Comparison of ENCODE assay signal across 9 cellular contexts in genomic region chr16:88468289-88469129, GRCh38. TPM values are rescaled to one million over a fixed set of nuclear protein-coding genes. Genes with fewer than 3 reads are reported as not detected.
DNase-seq lines count a peak whose midpoint lies in the region; ATAC-seq and TF ChIP-seq lines count a peak whose summit lies in the region.
"Had no signal": no experiment of that assay in that cellular context is flagged by ENCODE, and none has a peak within 500 bp of the region (broad histone marks: within the 10 kb centered on the region; RNA-seq: fewer than 3 reads in every experiment).

No MANE protein-coding gene starts in this region.

- no peak overlapping the region for H3K27ac ChIP-seq in sigmoid colon

- POLR2A ChIA-PET in naive thymus-derived CD8-positive, alpha-beta T cell (lab: Charles Lee), result no interaction called here

- no peak overlapping the region for H3K4me3 ChIP-seq in sigmoid colon

- H3K27ac Mint-ChIP-seq in naive thymus-derived CD8-positive, alpha-beta T cell, result peak overlapping the region in 8 of 10 donors; percentile 31 to 98 (median 93)

- no peaks in the 10 kb centered on the region for H3K4me1 ChIP-seq in sigmoid colon

- no peaks in the 10 kb centered on the region for H3K36me3 ChIP-seq in sigmoid colon

- no peaks in the 10 kb centered on the region for H3K27me3 Mint-ChIP-seq in naive thymus-derived CD8-positive, alpha-beta T cell
- H3K27me3 Mint-ChIP-seq: activated naive CD4-positive, alpha-beta T cell treated with anti-CD3 and anti-CD28 coated beads, Interleukin-2, amount 50 U/mL, for 24 hours had no signal

- peak overlapping the region in 3 of 10 donors; percentile 6 to 51 (median 26) for H3K4me3 Mint-ChIP-seq in naive thymus-derived CD8-positive, alpha-beta T cell

- no peak for TF ChIP-seq CTCF in sigmoid colon (IDR thresholded peaks at IDR 0.05)

- H3K9me3 Mint-ChIP-seq in naive thymus-derived CD8-positive, alpha-beta T cell, result no peaks in the 10 kb centered on the region
- H3K9me3 Mint-ChIP-seq: activated naive CD4-positive, alpha-beta T cell treated with anti-CD3 and anti-CD28 coated beads, Interleukin-2, amount 50 U/mL, for 24 hours had no signal

- no peak for TF ChIP-seq POLR2A in sigmoid colon (IDR thresholded peaks at IDR 0.05)

- no peaks in the 10 kb centered on the region for H3K9me3 ChIP-seq in sigmoid colon

- no peaks in the 10 kb centered on the region for H3K36me3 Mint-ChIP-seq in naive thymus-derived CD8-positive, alpha-beta T cell
- H3K36me3 Mint-ChIP-seq: activated naive CD4-positive, alpha-beta T cell treated with anti-CD3 and anti-CD28 coated beads, Interleukin-2, amount 50 U/mL, for 24 hours had no signal

- H3K27me3 ChIP-seq in sigmoid colon, result peaks cover 0 to 22% (median 0%) of the 10 kb centered on the region in 3 donors

- intact Hi-C loops in sigmoid colon (cut with DNase I), result no loop called here

- 73 to 76% methylated on average over 18 of the region's 18 CpGs for WGBS in sigmoid colon, 2 donors

- no peak for ATAC-seq in naive thymus-derived CD8-positive, alpha-beta T cell
- no peak for ATAC-seq in HG03025 (IDR thresholded peaks at IDR 0.05; ENCODE audit: low FRiP score, unreplicated experiment)
- no peak for ATAC-seq in HG02885 (IDR thresholded peaks at IDR 0.05; ENCODE audit: poor library complexity, unreplicated experiment)
- no peak for ATAC-seq in HG03442 (IDR thresholded peaks at IDR 0.05; ENCODE audit: unreplicated experiment)

- H3K4me1 Mint-ChIP-seq in naive thymus-derived CD8-positive, alpha-beta T cell, result peaks cover 21 to 75% (median 63%) of the 10 kb centered on the region in 4 donors

- TF ChIP-seq EP300 in sigmoid colon (IDR thresholded peaks at IDR 0.05), result no peak

- DNase-seq in EL (peak; percentile 17), LHCN-M2 (ENCODE audit: low read depth) (peak; percentile 51), amniotic epithelial cell (ENCODE audit: low read depth) (peak; percentile 52), sigmoid colon (no peak)
- no peak for DNase-seq in naive thymus-derived CD8-positive, alpha-beta T cell

RNA-seq across cellular contexts. Expression of gene ZFPM1, which starts 15.4 kb away (rescaled TPM):
- total RNA-seq in LHCN-M2 (2014; rRNA removed) (1.1 and 2.2 TPM in 2 replicates), sigmoid colon (1 to 10 TPM in 1 of 4 donors, under 1 TPM in 3; 0.27 to 2.5 (median 0.51) TPM)
- polyA plus RNA-seq in LHCN-M2 (2012), result 2.8 TPM
- total RNA-seq in naive thymus-derived CD8-positive, alpha-beta T cell, result 10 to 100 TPM; 10.6 to 10.8 TPM
- under 1 TPM; 0.23 to 0.36 (median 0.28) TPM for polyA plus RNA-seq in naive thymus-derived CD8-positive, alpha-beta T cell
- polyA plus RNA-seq in sigmoid colon, result 1 to 10 TPM in 2 of 3 donors, under 1 TPM in 1; 0.60 to 3.7 (median 1.2) TPM

Comparison
In these comparisons a context has a peak if more than half of its experiments do, and no peak if none do; other contexts are left out.
1. DNase-seq: peak in EL (single experiment), LHCN-M2 (single experiment) and amniotic epithelial cell (single experiment); none in naive thymus-derived CD8-positive, alpha-beta T cell (0 of 10) and sigmoid colon (single experiment).